20 cellular contexts compared by ENCODE assay signal in the genomic region with DNA sequence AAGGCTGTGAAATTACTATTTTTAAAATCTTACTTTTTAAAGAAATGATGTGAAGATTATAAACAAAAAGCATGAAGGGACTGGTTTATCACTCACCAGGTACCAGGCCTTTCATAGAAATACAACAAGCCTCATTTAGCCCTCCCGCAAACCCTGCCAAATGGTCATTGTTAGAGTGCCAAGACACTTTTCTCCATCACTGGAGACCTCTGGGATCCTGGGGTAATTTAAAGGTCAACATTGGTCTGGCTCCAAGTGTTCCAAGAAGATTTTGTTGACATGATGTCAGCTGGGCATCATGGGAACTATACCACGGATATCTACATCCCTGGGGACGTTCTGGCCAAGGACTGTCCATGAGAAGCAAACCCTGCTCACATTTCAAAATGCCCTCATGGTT.
"Had no signal": no experiment of that assay in that cellular context is flagged by ENCODE, and none has a peak within 500 bp of the region (broad histone marks: within the 10 kb centered on the region; RNA-seq: fewer than 3 reads in every experiment).

No MANE protein-coding gene starts in this region.

- H3K27ac ChIP-seq: colonic mucosa, heart left ventricle, parathyroid adenoma, psoas muscle had no signal

- ATAC-seq: heart left ventricle, left colon, left ventricle myocardium superior, psoas muscle, sciatic nerve had no signal

- H3K4me3 ChIP-seq: colonic mucosa, heart left ventricle, lung, psoas muscle had no signal

- H3K27me3 ChIP-seq: colonic mucosa had no signal

- H3K9me3 ChIP-seq: colonic mucosa, psoas muscle had no signal

- H3K36me3 ChIP-seq: colonic mucosa, heart left ventricle had no signal

- DNase-seq: colonic mucosa; dermis blood vessel endothelial cell; effector CD4-positive, alpha-beta T cell; endodermal cell; erythroblast; foreskin melanocyte; heart left ventricle; hippocampal formation; left colon; left ventricle myocardium superior; mesenchymal stem cell; midbrain; naive B cell; psoas muscle; stimulated activated CD4-positive, alpha-beta T cell treated with anti-CD3 and anti-CD28 coated beads, Interleukin-2, amount 100 ng/mL, for 24 hours; stimulated activated CD4-positive, alpha-beta T cell treated with anti-CD3 and anti-CD28 coated beads, Interleukin-4, amount 100 ng/mL, for 4 hours; stimulated activated naive CD4-positive, alpha-beta T cell treated with Interleukin-2 at 50 U/mL for 16 hours had no signal

- H3K4me1 ChIP-seq: colonic mucosa, heart left ventricle, parathyroid adenoma, psoas muscle had no signal
